In genomic region chr16:85086347-85087291, GRCh38 we compare ENCODE assay signal across 8 cellular contexts. TPM values are rescaled to one million over a fixed set of nuclear protein-coding genes. Genes with fewer than 3 reads are reported as not detected.
A peak's percentile ranks its signal among the peaks of the same experiment; 100 is the strongest.
DNase-seq lines count a peak whose midpoint lies in the region; ATAC-seq and TF ChIP-seq lines count a peak whose summit lies in the region.

No MANE protein-coding gene starts in this region.

- TF ChIP-seq POLR2A in uterus (IDR thresholded peaks at IDR 0.05): no peak

- intact Hi-C loops in posterior vena cava (cut with DNase I) (no loop called here), uterus (cut with DNase I; ENCODE audit: low total_unique reads) (no loop called here)

- H3K27me3 ChIP-seq in RWPE2 (ENCODE audit: insufficient read depth, poor library complexity, severe bottlenecking): no peaks in the 10 kb centered on the region
- H3K27me3 ChIP-seq in uterus: no peaks in the 10 kb centered on the region

- H3K36me3 ChIP-seq in RWPE2 (ENCODE audit: low read depth) (no peaks in the 10 kb centered on the region), uterus (no peaks in the 10 kb centered on the region)

- H3K4me1 ChIP-seq in RWPE2 (ENCODE audit: insufficient read depth, poor library complexity, severe bottlenecking) (peaks cover 10% of the 10 kb centered on the region), uterus (no peaks in the 10 kb centered on the region)

- TF ChIP-seq CTCF in RWPE2 (IDR thresholded peaks at IDR 0.05; ENCODE audit: poor library complexity, severe bottlenecking) (peak; percentile 87), uterus (IDR thresholded peaks at IDR 0.05) (peak; percentile 56 to 79 (median 72))

- DNase-seq in GM04504 (ENCODE audit: low read depth) (peak; percentile 43), HPDE6-E6E7 (ENCODE audit: extremely low spot score) (peak; percentile 91), RWPE2 (ENCODE audit: low spot score) (no peak), globus pallidus (ENCODE audit: low spot score) (peak; percentile 46), posterior vena cava (ENCODE audit: low spot score) (peak; percentile 89), uterus (peak; percentile 71 to 75)
- DNase-seq in activated T-helper 9 cell treated with anti-CD3 and anti-CD28 coated beads, Interleukin-2, amount 50 U/mL, for 16 hours (ENCODE audit: low read depth): peak; percentile 50

- ATAC-seq in RWPE2 (ENCODE audit: low read depth) (peak; percentile 66), GM18517 (IDR thresholded peaks at IDR 0.05; ENCODE audit: unreplicated experiment) (no peak)

- H3K9me3 ChIP-seq in RWPE2 (ENCODE audit: severe bottlenecking) (no peaks in the 10 kb centered on the region), uterus (no peaks in the 10 kb centered on the region)

- H3K4me3 ChIP-seq in RWPE2 (ENCODE audit: severe bottlenecking) (no peak overlapping the region), uterus (no peak overlapping the region)

- H3K27ac ChIP-seq in RWPE2 (ENCODE audit: poor library complexity, severe bottlenecking) (no peak overlapping the region), uterus (no peak overlapping the region)

RNA-seq across cellular contexts. Expression of gene CIBAR2, which starts 25.7 kb away (rescaled TPM):
- total RNA-seq in posterior vena cava (not detected), uterus (1 to 10 TPM in 1 of 4 donors, not detected in 3; 2.4 TPM)

RNA-seq across cellular contexts. Expression of gene KIAA0513, which starts 59.0 kb away (rescaled TPM):
- total RNA-seq in posterior vena cava (10 to 100 TPM; 14.7 to 15.8 TPM), uterus (10 to 100 TPM in 1 of 4 donors, 1 to 10 TPM in 3; 4.7 to 17.3 (median 9.4) TPM)
